In genomic region chr1:20620005-20620404, GRCh38 we compare ENCODE assay signal across 2 cellular contexts.
TF ChIP-seq lines count a peak whose summit lies in the region.

No MANE protein-coding gene starts in this region.

TF ChIP-seq in IMR-90, 13 proteins besides CTCF, POLR2A, EP300 and RAD21:
- no peak for TF ChIP-seq CEBPB (IDR thresholded peaks at IDR 0.05; ENCODE audit: low read depth, low read length)

TF ChIP-seq in K562, 482 proteins besides CTCF, POLR2A, EP300 and RAD21:
- TF ChIP-seq HDAC6 (IDR thresholded peaks at IDR 0.05; ENCODE audit: low read depth, low read length) = no peak
- TF ChIP-seq, protein P1, sequence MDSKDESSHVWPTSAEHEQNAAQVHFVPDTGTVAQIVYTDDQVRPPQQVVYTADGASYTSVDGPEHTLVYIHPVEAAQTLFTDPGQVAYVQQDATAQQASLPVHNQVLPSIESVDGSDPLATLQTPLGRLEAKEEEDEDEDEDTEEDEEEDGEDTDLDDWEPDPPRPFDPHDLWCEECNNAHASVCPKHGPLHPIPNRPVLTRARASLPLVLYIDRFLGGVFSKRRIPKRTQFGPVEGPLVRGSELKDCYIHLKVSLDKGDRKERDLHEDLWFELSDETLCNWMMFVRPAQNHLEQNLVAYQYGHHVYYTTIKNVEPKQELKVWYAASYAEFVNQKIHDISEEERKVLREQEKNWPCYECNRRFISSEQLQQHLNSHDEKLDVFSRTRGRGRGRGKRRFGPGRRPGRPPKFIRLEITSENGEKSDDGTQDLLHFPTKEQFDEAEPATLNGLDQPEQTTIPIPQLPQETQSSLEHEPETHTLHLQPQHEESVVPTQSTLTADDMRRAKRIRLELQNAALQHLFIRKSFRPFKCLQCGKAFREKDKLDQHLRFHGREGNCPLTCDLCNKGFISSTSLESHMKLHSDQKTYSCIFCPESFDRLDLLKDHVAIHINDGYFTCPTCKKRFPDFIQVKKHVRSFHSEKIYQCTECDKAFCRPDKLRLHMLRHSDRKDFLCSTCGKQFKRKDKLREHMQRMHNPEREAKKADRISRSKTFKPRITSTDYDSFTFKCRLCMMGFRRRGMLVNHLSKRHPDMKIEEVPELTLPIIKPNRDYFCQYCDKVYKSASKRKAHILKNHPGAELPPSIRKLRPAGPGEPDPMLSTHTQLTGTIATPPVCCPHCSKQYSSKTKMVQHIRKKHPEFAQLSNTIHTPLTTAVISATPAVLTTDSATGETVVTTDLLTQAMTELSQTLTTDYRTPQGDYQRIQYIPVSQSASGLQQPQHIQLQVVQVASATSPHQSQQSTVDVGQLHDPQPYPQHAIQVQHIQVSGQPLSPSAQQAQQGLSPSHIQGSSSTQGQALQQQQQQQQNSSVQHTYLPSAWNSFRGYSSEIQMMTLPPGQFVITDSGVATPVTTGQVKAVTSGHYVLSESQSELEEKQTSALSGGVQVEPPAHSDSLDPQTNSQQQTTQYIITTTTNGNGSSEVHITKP (IDR thresholded peaks at IDR 0.05; ENCODE audit: partially characterized antibody) = peak; percentile 82
